8 cellular contexts compared by ENCODE assay signal in the genomic region with DNA sequence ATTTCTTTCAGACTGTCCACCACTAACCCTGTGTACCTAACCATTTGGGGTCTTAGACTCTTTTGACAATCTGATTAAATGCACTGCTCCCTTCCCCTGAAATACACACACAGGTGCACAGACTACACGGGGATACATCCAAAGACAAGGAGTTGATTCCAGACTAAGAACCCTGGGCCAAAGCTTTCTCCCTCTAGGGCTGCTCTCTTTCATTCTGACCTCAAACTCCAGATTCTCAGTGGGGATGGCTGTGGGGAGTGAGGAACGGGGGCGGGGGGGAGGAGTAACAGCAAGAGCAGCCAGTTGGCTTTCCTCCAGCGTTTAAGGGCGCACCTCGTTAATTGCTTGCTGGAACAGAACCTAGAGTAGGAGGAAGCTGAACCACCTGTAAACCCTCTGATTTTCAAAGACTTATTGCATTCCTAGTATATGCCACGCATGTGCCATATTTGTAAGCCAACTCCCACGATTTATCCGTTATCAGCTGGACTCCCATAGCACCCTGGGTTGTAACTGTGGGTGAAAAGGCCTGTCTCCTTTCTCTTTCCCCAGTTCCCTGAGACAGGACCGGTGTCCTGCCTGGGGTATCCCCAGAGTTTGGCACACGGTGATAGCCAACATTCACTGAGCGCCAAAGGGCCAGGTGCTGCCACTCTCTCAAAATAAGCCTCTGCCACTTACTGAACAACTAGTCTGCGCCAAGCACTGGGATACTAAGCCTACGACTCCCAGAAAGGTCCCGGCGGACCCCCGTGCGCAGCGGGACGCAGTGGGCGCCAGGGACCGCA. TPM values are rescaled to one million over a fixed set of nuclear protein-coding genes. Genes with fewer than 3 reads are reported as not detected.
A peak's percentile ranks its signal among the peaks of the same experiment; 100 is the strongest.
DNase-seq lines count a peak whose midpoint lies in the region; ATAC-seq, FAIRE-seq and TF ChIP-seq lines count a peak whose summit lies in the region.

No MANE protein-coding gene starts in this region.

- H3K4me2 ChIP-seq in HepG2 (ENCODE audit: low read depth, low read length), result peak overlapping the region; percentile 97

- in situ Hi-C loops in HepG2 (cut with HindIII; ENCODE audit: extremely low pct_ligation_motif_present, low pct_unique_long_range_greater_than_20kb), result no loop called here

- H3K27ac ChIP-seq in HL-60 (replicated peaks) (peak overlapping the region; percentile 77), RWPE2 (ENCODE audit: poor library complexity, severe bottlenecking) (peak overlapping the region; percentile 94), HepG2 (ENCODE audit: extremely low read length, insufficient read depth, low read length) (peak overlapping the region; percentile 94)

- no peak overlapping the region for H2AFZ ChIP-seq in HepG2 (ENCODE audit: low read length)

- H3K36me3 ChIP-seq in BJ (ENCODE audit: control insufficient read depth, insufficient read depth, low read length) (peaks cover 12% of the 10 kb centered on the region), RWPE2 (ENCODE audit: low read depth) (peaks cover 44% of the 10 kb centered on the region), HepG2 (replicated peaks in 1 of 2; ENCODE audit: control insufficient read depth in 1 of 2, insufficient read depth in 2 of 2, low read length in 2 of 2) (peaks cover 4 to 32% of the 10 kb centered on the region in 2 experiments)

- intact Hi-C loops in HepG2 (cut with micrococcal nuclease; ENCODE audit: unreplicated experiment), result loop anchor here (5.0 kb wide), 1 partner anchor 153 kb away; a partner anchor contains a TSS

- no peaks in the 10 kb centered on the region for H3K27me3 ChIP-seq in BJ (ENCODE audit: control insufficient read depth, insufficient read depth, low read length)
- no peaks in the 10 kb centered on the region for H3K27me3 ChIP-seq in HL-60 (ENCODE audit: insufficient read depth, poor library complexity, severe bottlenecking)
- no peaks in the 10 kb centered on the region for H3K27me3 ChIP-seq in RWPE2 (ENCODE audit: insufficient read depth, poor library complexity, severe bottlenecking)
- H3K27me3 ChIP-seq in HepG2 (ENCODE audit: control insufficient read depth in 1 of 2, insufficient read depth in 2 of 2, low read length in 2 of 2), result no peaks in the 10 kb centered on the region; a peak in 1 of 5 replicates

- H3K79me2 ChIP-seq in HepG2 (ENCODE audit: insufficient read depth, low read length), result peaks cover 41% of the 10 kb centered on the region

- ATAC-seq in RWPE2 (ENCODE audit: low read depth) (no peak), HepG2 (no peak), GM19467 (IDR thresholded peaks at IDR 0.05; ENCODE audit: unreplicated experiment) (no peak)
- no peak for ATAC-seq in stimulated activated naive CD8-positive, alpha-beta T cell treated with anti-CD3 and anti-CD28 coated beads, Interleukin-15, Interleukin-2, amounts not matched to agents 100 U/mL and 50 U/mL, for 24 hours

- no peak for TF ChIP-seq CTCF in BJ (IDR thresholded peaks at IDR 0.05; ENCODE audit: insufficient read depth, low read depth, low read length)
- no peak for TF ChIP-seq CTCF in HL-60 (IDR thresholded peaks at IDR 0.05; ENCODE audit: insufficient read depth, low read length)
- no peak for TF ChIP-seq CTCF in RWPE2 (IDR thresholded peaks at IDR 0.05; ENCODE audit: poor library complexity, severe bottlenecking)
- TF ChIP-seq CTCF in HepG2 (CRISPR knock-in tag; IDR thresholded peaks at IDR 0.05), result no peak

- no peak for TF ChIP-seq RAD21 in HepG2 (CRISPR knock-in tag; IDR thresholded peaks at IDR 0.05)

- CTCF ChIA-PET in BJ (lab: Yijun Ruan, JAX), result interaction anchor here (0.5 to 1.5 kb wide), 4 partner anchors 16 to 126 kb away, joined by 3 to 7 read pairs (median 6); no protein-coding TSS in a partner anchor
- CTCF ChIA-PET in HepG2 (lab: Yijun Ruan, JAX; ENCODE audit: low intra/inter-chr PET ratio, low total read pairs), result no interaction called here

- no peaks in the 10 kb centered on the region for H3K9me3 ChIP-seq in RWPE2 (ENCODE audit: severe bottlenecking)
- H3K9me3 ChIP-seq in HepG2 (ENCODE audit: low read length), result no peaks in the 10 kb centered on the region

- peak in 1 of 2 experiments; percentile 2; a peak in 1 of 4 replicates for TF ChIP-seq EP300 in HepG2 (IDR thresholded peaks at IDR 0.05; ENCODE audit: low read depth in 2 of 2, low read length in 2 of 2)
- TF ChIP-seq EP300 in HepG2 (CRISPR knock-in tag; IDR thresholded peaks at IDR 0.05; ENCODE audit: borderline replicate concordance), result no peak

- peaks cover 17% of the 10 kb centered on the region for H3K4me1 ChIP-seq in RWPE2 (ENCODE audit: insufficient read depth, poor library complexity, severe bottlenecking)
- peaks cover 62% of the 10 kb centered on the region for H3K4me1 ChIP-seq in HepG2 (ENCODE audit: insufficient read depth, low read length)

- H3K4me3 ChIP-seq in BJ (ENCODE audit: low read depth, low read length) (peak overlapping the region; percentile 75), HL-60 (replicated peaks; ENCODE audit: insufficient read depth, low read length) (peak overlapping the region; percentile 58), RWPE2 (ENCODE audit: severe bottlenecking) (peak overlapping the region; percentile 83), HepG2 (replicated peaks in 1 of 3; ENCODE audit: insufficient read depth in 1 of 3, low read depth in 2 of 3, low read length in 3 of 3) (peak overlapping the region; percentile 63 to 88 (median 86))

- H3K9ac ChIP-seq in HepG2 (ENCODE audit: insufficient read depth, low read depth, low read length), result peak overlapping the region; percentile 93

- POLR2A ChIA-PET in BJ (lab: Charles Lee) (no interaction called here), HepG2 (lab: Yijun Ruan, JAX) (interaction anchor here (0.8 to 3.2 kb wide), 6 partner anchors 9 to 151 kb away, joined by 3 to 29 read pairs (median 4); a partner anchor contains a TSS)

- BruUV-seq in HepG2 (replicated peaks; lab: Mats Ljungman, UMichigan), result no TSS peak

- H4K20me1 ChIP-seq in HepG2 (ENCODE audit: insufficient read depth, low read length), result peaks cover 8% of the 10 kb centered on the region; the same call in 1 of the 2 replicates

- no peak; a peak in 2 of 4 replicates for TF ChIP-seq POLR2A in HepG2 (IDR thresholded peaks at IDR 0.05; ENCODE audit: insufficient read depth in 1 of 2, low read depth in 2 of 2, low read length in 2 of 2)

- no peak for DNase-seq in BJ (ENCODE audit: low read depth)
- peak; percentile 33 to 45 for DNase-seq in HL-60 (ENCODE audit: low read depth in 1 of 2, low spot score in 1 of 2)
- DNase-seq in RWPE2 (ENCODE audit: low spot score), result no peak
- peak; percentile 5 for DNase-seq in central memory CD4-positive, alpha-beta T cell
- no peak for DNase-seq in HepG2 (ENCODE audit: low spot score)
- DNase-seq in stimulated activated naive CD8-positive, alpha-beta T cell treated with anti-CD3 and anti-CD28 coated beads, Interleukin-15, Interleukin-2, amounts not matched to agents 100 U/mL and 50 U/mL, for 24 hours, result peak; percentile 44
- DNase-seq in activated gamma-delta T cell treated with Interleukin-2 at 50 U/mL for 16 hours, result no peak

- FAIRE-seq in HepG2 (lab: Jason Lieb, UNC), result peak; percentile 26

- 1% methylated on average over 16 of the region's 22 CpGs for WGBS in HepG2 (ENCODE audit: low lambda C conversion rate)

RNA-seq across cellular contexts. Expression of a gene that starts 0.9 kb away (rescaled TPM):
- polyA plus RNA-seq in BJ (2011; rRNA removed) (7.5 and 8.4 TPM in 2 replicates), HepG2 (2011; rRNA removed) (3.8 and 6.8 TPM in 2 replicates)
- 15.2 and 20.0 TPM in 2 replicates for polyA minus RNA-seq in BJ (2011; rRNA and poly(A)+ RNA removed)
- 5.0 and 8.2 TPM in 2 replicates for total RNA-seq in HepG2 (2016; rRNA removed; fragmentation: Illumina TruSeq; extraction: Trizol)
- 4.1 and 5.4 TPM in 2 replicates for total RNA-seq in HepG2 (2016; cell fraction: cytosol; rRNA removed; fragmentation: Illumina TruSeq; extraction: Trizol; ENCODE audit: low read depth)
- 4.9 and 8.0 TPM in 2 replicates for total RNA-seq in HepG2 (2016; cell fraction: insoluble cytoplasmic fraction; rRNA removed; fragmentation: Illumina TruSeq; extraction: Trizol)
- 5.9 and 7.6 TPM in 2 replicates for total RNA-seq in HepG2 (2016; cell fraction: membrane; rRNA removed; fragmentation: Illumina TruSeq; extraction: Trizol)
- total RNA-seq in HepG2 (2016; cell fraction: nucleus; rRNA removed; fragmentation: Illumina TruSeq; extraction: Trizol), result 10.1 and 14.4 TPM in 2 replicates
- polyA plus RNA-seq in HepG2 (2011; cell fraction: cytosol; rRNA removed), result 2.8 and 3.4 TPM in 2 replicates
- polyA plus RNA-seq in HepG2 (2011; cell fraction: nucleus; rRNA removed), result 11.8 and 13.3 TPM in 2 replicates
- 2.8 and 3.0 TPM in 2 replicates for polyA plus RNA-seq in HepG2 (2012)
- 0.58 and 0.61 TPM in 2 replicates for polyA plus RNA-seq in HepG2 (2016; cell fraction: cytosol; fragmentation: Illumina TruSeq; extraction: Trizol; ENCODE audit: low read depth)
- polyA plus RNA-seq in HepG2 (2016; cell fraction: insoluble cytoplasmic fraction; fragmentation: Illumina TruSeq; extraction: Trizol; ENCODE audit: low read depth), result 3.6 and 4.9 TPM in 2 replicates
- polyA plus RNA-seq in HepG2 (2016; cell fraction: membrane; fragmentation: Illumina TruSeq; extraction: Trizol; ENCODE audit: low read depth), result 0.73 and 0.76 TPM in 2 replicates
- polyA plus RNA-seq in HepG2 (2016; cell fraction: nucleus; fragmentation: Illumina TruSeq; extraction: Trizol; ENCODE audit: insufficient read depth, low read depth), result 8.2 and 9.0 TPM in 2 replicates
- 19.5 and 30.6 TPM in 2 replicates for polyA minus RNA-seq in HepG2 (2011; rRNA and poly(A)+ RNA removed; ENCODE audit: low replicate concordance)
- polyA minus RNA-seq in HepG2 (2011; cell fraction: cytosol; rRNA and poly(A)+ RNA removed), result 2.5 and 6.1 TPM in 2 replicates
- polyA minus RNA-seq in HepG2 (2011; cell fraction: nucleus; rRNA and poly(A)+ RNA removed), result 22.8 and 22.9 TPM in 2 replicates

RNA-seq across cellular contexts. Expression of a gene that starts 1.1 kb away (rescaled TPM):
- polyA plus RNA-seq in BJ (2011; rRNA removed) (5.4 and 6.1 TPM in 2 replicates), HepG2 (2011; rRNA removed) (14.9 and 19.9 TPM in 2 replicates)
- polyA minus RNA-seq in BJ (2011; rRNA and poly(A)+ RNA removed), result 5.8 and 6.2 TPM in 2 replicates
- total RNA-seq in HepG2 (2016; rRNA removed; fragmentation: Illumina TruSeq; extraction: Trizol), result 10.1 and 19.3 TPM in 2 replicates
- 3.7 and 4.0 TPM in 2 replicates for total RNA-seq in HepG2 (2016; cell fraction: cytosol; rRNA removed; fragmentation: Illumina TruSeq; extraction: Trizol; ENCODE audit: low read depth)
- 7.6 and 20.5 TPM in 2 replicates for total RNA-seq in HepG2 (2016; cell fraction: insoluble cytoplasmic fraction; rRNA removed; fragmentation: Illumina TruSeq; extraction: Trizol)
- total RNA-seq in HepG2 (2016; cell fraction: membrane; rRNA removed; fragmentation: Illumina TruSeq; extraction: Trizol), result 5.4 and 6.2 TPM in 2 replicates
- 39.7 and 42.7 TPM in 2 replicates for total RNA-seq in HepG2 (2016; cell fraction: nucleus; rRNA removed; fragmentation: Illumina TruSeq; extraction: Trizol)
- 8.3 and 12.0 TPM in 2 replicates for polyA plus RNA-seq in HepG2 (2011; cell fraction: cytosol; rRNA removed)
- 67.2 and 84.3 TPM in 2 replicates for polyA plus RNA-seq in HepG2 (2011; cell fraction: nucleus; rRNA removed)
- 25.5 and 26.0 TPM in 2 replicates for polyA plus RNA-seq in HepG2 (2012)
- polyA plus RNA-seq in HepG2 (2016; cell fraction: cytosol; fragmentation: Illumina TruSeq; extraction: Trizol; ENCODE audit: low read depth), result 1.4 and 1.6 TPM in 2 replicates
- polyA plus RNA-seq in HepG2 (2016; cell fraction: insoluble cytoplasmic fraction; fragmentation: Illumina TruSeq; extraction: Trizol; ENCODE audit: low read depth), result 4.8 and 8.2 TPM in 2 replicates
- 3.7 and 4.3 TPM in 2 replicates for polyA plus RNA-seq in HepG2 (2016; cell fraction: membrane; fragmentation: Illumina TruSeq; extraction: Trizol; ENCODE audit: low read depth)
- 103 and 104 TPM in 2 replicates for polyA plus RNA-seq in HepG2 (2016; cell fraction: nucleus; fragmentation: Illumina TruSeq; extraction: Trizol; ENCODE audit: insufficient read depth, low read depth)
- polyA minus RNA-seq in HepG2 (2011; rRNA and poly(A)+ RNA removed; ENCODE audit: low replicate concordance), result 10.8 and 21.4 TPM in 2 replicates
- polyA minus RNA-seq in HepG2 (2011; cell fraction: cytosol; rRNA and poly(A)+ RNA removed), result 8.2 and 9.7 TPM in 2 replicates
- polyA minus RNA-seq in HepG2 (2011; cell fraction: nucleus; rRNA and poly(A)+ RNA removed), result 37.9 and 38.6 TPM in 2 replicates

RNA-seq across cellular contexts. Expression of a gene that starts 42.7 kb away (rescaled TPM):
- not detected in 2 replicates for polyA plus RNA-seq in BJ (2011; rRNA removed)
- not detected in 2 replicates for polyA minus RNA-seq in BJ (2011; rRNA and poly(A)+ RNA removed)
- not detected in 2 replicates for total RNA-seq in HepG2 (2016; rRNA removed; fragmentation: Illumina TruSeq; extraction: Trizol)
- not detected in 2 replicates for total RNA-seq in HepG2 (2016; cell fraction: cytosol; rRNA removed; fragmentation: Illumina TruSeq; extraction: Trizol; ENCODE audit: low read depth)
- not detected in 2 replicates for total RNA-seq in HepG2 (2016; cell fraction: insoluble cytoplasmic fraction; rRNA removed; fragmentation: Illumina TruSeq; extraction: Trizol)
- not detected in 2 replicates for total RNA-seq in HepG2 (2016; cell fraction: membrane; rRNA removed; fragmentation: Illumina TruSeq; extraction: Trizol)
- total RNA-seq in HepG2 (2016; cell fraction: nucleus; rRNA removed; fragmentation: Illumina TruSeq; extraction: Trizol), result not detected in 2 replicates
- not detected in 2 replicates for polyA plus RNA-seq in HepG2 (2011; rRNA removed)
- not detected in 2 replicates for polyA plus RNA-seq in HepG2 (2011; cell fraction: cytosol; rRNA removed)
- polyA plus RNA-seq in HepG2 (2011; cell fraction: nucleus; rRNA removed), result not detected in 2 replicates
- polyA plus RNA-seq in HepG2 (2012), result 0.92 and 1.8 TPM in 2 replicates
- not detected in 2 replicates for polyA plus RNA-seq in HepG2 (2016; cell fraction: cytosol; fragmentation: Illumina TruSeq; extraction: Trizol; ENCODE audit: low read depth)
- polyA plus RNA-seq in HepG2 (2016; cell fraction: insoluble cytoplasmic fraction; fragmentation: Illumina TruSeq; extraction: Trizol; ENCODE audit: low read depth), result not detected in 2 replicates
- not detected in 2 replicates for polyA plus RNA-seq in HepG2 (2016; cell fraction: membrane; fragmentation: Illumina TruSeq; extraction: Trizol; ENCODE audit: low read depth)
- not detected in 2 replicates for polyA plus RNA-seq in HepG2 (2016; cell fraction: nucleus; fragmentation: Illumina TruSeq; extraction: Trizol; ENCODE audit: insufficient read depth, low read depth)
- not detected in 2 replicates for polyA minus RNA-seq in HepG2 (2011; rRNA and poly(A)+ RNA removed; ENCODE audit: low replicate concordance)
- polyA minus RNA-seq in HepG2 (2011; cell fraction: cytosol; rRNA and poly(A)+ RNA removed), result not detected in 2 replicates
- polyA minus RNA-seq in HepG2 (2011; cell fraction: nucleus; rRNA and poly(A)+ RNA removed), result not detected in 2 replicates

RNA-seq across cellular contexts. Expression of a gene that starts 42.9 kb away (rescaled TPM):
- polyA plus RNA-seq in BJ (2011; rRNA removed) (0.48 and 0.54 TPM in 2 replicates), HepG2 (2011; rRNA removed) (not detected in 2 replicates)
- polyA minus RNA-seq in BJ (2011; rRNA and poly(A)+ RNA removed), result not detected in 2 replicates
- not detected in 2 replicates for total RNA-seq in HepG2 (2016; rRNA removed; fragmentation: Illumina TruSeq; extraction: Trizol)
- not detected in 2 replicates for total RNA-seq in HepG2 (2016; cell fraction: cytosol; rRNA removed; fragmentation: Illumina TruSeq; extraction: Trizol; ENCODE audit: low read depth)
- not detected in 2 replicates for total RNA-seq in HepG2 (2016; cell fraction: insoluble cytoplasmic fraction; rRNA removed; fragmentation: Illumina TruSeq; extraction: Trizol)
- total RNA-seq in HepG2 (2016; cell fraction: membrane; rRNA removed; fragmentation: Illumina TruSeq; extraction: Trizol), result not detected in 2 replicates
- total RNA-seq in HepG2 (2016; cell fraction: nucleus; rRNA removed; fragmentation: Illumina TruSeq; extraction: Trizol), result not detected in 2 replicates
- polyA plus RNA-seq in HepG2 (2011; cell fraction: cytosol; rRNA removed), result not detected in 2 replicates
- polyA plus RNA-seq in HepG2 (2011; cell fraction: nucleus; rRNA removed), result 0.19 TPM in 1 of 2 replicates, not detected in the other
- polyA plus RNA-seq in HepG2 (2012), result 0.72 TPM in 1 of 2 replicates, not detected in the other
- not detected in 2 replicates for polyA plus RNA-seq in HepG2 (2016; cell fraction: cytosol; fragmentation: Illumina TruSeq; extraction: Trizol; ENCODE audit: low read depth)
- not detected in 2 replicates for polyA plus RNA-seq in HepG2 (2016; cell fraction: insoluble cytoplasmic fraction; fragmentation: Illumina TruSeq; extraction: Trizol; ENCODE audit: low read depth)
- not detected in 2 replicates for polyA plus RNA-seq in HepG2 (2016; cell fraction: membrane; fragmentation: Illumina TruSeq; extraction: Trizol; ENCODE audit: low read depth)
- not detected in 2 replicates for polyA plus RNA-seq in HepG2 (2016; cell fraction: nucleus; fragmentation: Illumina TruSeq; extraction: Trizol; ENCODE audit: insufficient read depth, low read depth)
- polyA minus RNA-seq in HepG2 (2011; rRNA and poly(A)+ RNA removed; ENCODE audit: low replicate concordance), result not detected in 2 replicates
- polyA minus RNA-seq in HepG2 (2011; cell fraction: cytosol; rRNA and poly(A)+ RNA removed), result not detected in 2 replicates
- not detected in 2 replicates for polyA minus RNA-seq in HepG2 (2011; cell fraction: nucleus; rRNA and poly(A)+ RNA removed)

RNA-seq across cellular contexts. Expression of a gene that starts 53.9 kb away (rescaled TPM):
- polyA plus RNA-seq in BJ (2011; rRNA removed), result 0.12 and 0.38 TPM in 2 replicates
- not detected in 2 replicates for polyA minus RNA-seq in BJ (2011; rRNA and poly(A)+ RNA removed)
- not detected in 2 replicates for total RNA-seq in HepG2 (2016; rRNA removed; fragmentation: Illumina TruSeq; extraction: Trizol)
- total RNA-seq in HepG2 (2016; cell fraction: cytosol; rRNA removed; fragmentation: Illumina TruSeq; extraction: Trizol; ENCODE audit: low read depth), result not detected in 2 replicates
- total RNA-seq in HepG2 (2016; cell fraction: insoluble cytoplasmic fraction; rRNA removed; fragmentation: Illumina TruSeq; extraction: Trizol), result 0.24 TPM in 1 of 2 replicates, not detected in the other
- not detected in 2 replicates for total RNA-seq in HepG2 (2016; cell fraction: membrane; rRNA removed; fragmentation: Illumina TruSeq; extraction: Trizol)
- total RNA-seq in HepG2 (2016; cell fraction: nucleus; rRNA removed; fragmentation: Illumina TruSeq; extraction: Trizol), result not detected in 2 replicates
- polyA plus RNA-seq in HepG2 (2011; rRNA removed), result 1.9 and 3.7 TPM in 2 replicates
- polyA plus RNA-seq in HepG2 (2011; cell fraction: cytosol; rRNA removed), result 2.1 TPM in 2 replicates
- 0.90 and 2.1 TPM in 2 replicates for polyA plus RNA-seq in HepG2 (2011; cell fraction: nucleus; rRNA removed)
- polyA plus RNA-seq in HepG2 (2012), result 0.77 and 4.3 TPM in 2 replicates
- not detected in 2 replicates for polyA plus RNA-seq in HepG2 (2016; cell fraction: cytosol; fragmentation: Illumina TruSeq; extraction: Trizol; ENCODE audit: low read depth)
- polyA plus RNA-seq in HepG2 (2016; cell fraction: insoluble cytoplasmic fraction; fragmentation: Illumina TruSeq; extraction: Trizol; ENCODE audit: low read depth), result not detected in 2 replicates
- polyA plus RNA-seq in HepG2 (2016; cell fraction: membrane; fragmentation: Illumina TruSeq; extraction: Trizol; ENCODE audit: low read depth), result not detected in 2 replicates
- polyA plus RNA-seq in HepG2 (2016; cell fraction: nucleus; fragmentation: Illumina TruSeq; extraction: Trizol; ENCODE audit: insufficient read depth, low read depth), result 0.79 and 0.81 TPM in 2 replicates
- polyA minus RNA-seq in HepG2 (2011; rRNA and poly(A)+ RNA removed; ENCODE audit: low replicate concordance), result 0.56 TPM in 1 of 2 replicates, not detected in the other
- polyA minus RNA-seq in HepG2 (2011; cell fraction: cytosol; rRNA and poly(A)+ RNA removed), result 2.6 TPM in 1 of 2 replicates, not detected in the other
- not detected in 2 replicates for polyA minus RNA-seq in HepG2 (2011; cell fraction: nucleus; rRNA and poly(A)+ RNA removed)

Comparison
In these comparisons a context has a peak if more than half of its experiments do, and no peak if none do; other contexts are left out.
1. DNase-seq: peak in HL-60 (2 of 2), central memory CD4-positive, alpha-beta T cell (single experiment) and stimulated activated naive CD8-positive, alpha-beta T cell treated with anti-CD3 and anti-CD28 coated beads, Interleukin-15, Interleukin-2, amounts not matched to agents 100 U/mL and 50 U/mL, for 24 hours (single experiment); none in BJ (single experiment), RWPE2 (single experiment), HepG2 (single experiment) and activated gamma-delta T cell treated with Interleukin-2 at 50 U/mL for 16 hours (single experiment).
2. Peak in every context shown above with its lines, with median percentiles within 50 percentile points of each other: H3K4me3 ChIP-seq and H3K27ac ChIP-seq.